ENCODE assay signal across 8 cellular contexts in the genomic region with DNA sequence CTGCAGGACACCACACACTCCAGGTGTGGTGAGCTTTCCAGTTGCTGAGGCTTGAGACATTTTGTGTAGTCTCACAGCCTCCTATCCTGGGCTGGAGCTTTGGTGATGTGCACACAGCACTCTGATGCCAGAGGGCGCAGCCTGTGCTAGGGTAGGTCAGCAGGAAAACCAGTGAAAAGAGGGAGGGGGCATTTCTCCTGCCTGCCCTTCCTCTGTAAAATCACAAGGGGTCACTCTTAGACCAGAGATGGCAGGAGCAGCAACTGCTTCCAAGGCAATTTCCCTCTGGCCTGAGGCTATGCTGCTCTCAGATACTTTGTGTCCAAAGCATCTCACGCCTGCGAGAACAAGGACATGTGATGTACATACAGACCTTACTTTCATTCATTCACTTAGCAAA. TPM values are rescaled to one million over a fixed set of nuclear protein-coding genes. Genes with fewer than 3 reads are reported as not detected.
DNase-seq lines count a peak whose midpoint lies in the region; ATAC-seq and TF ChIP-seq lines count a peak whose summit lies in the region.

No MANE protein-coding gene starts in this region.

- peak; percentile 36 for DNase-seq in activated CD4-positive, alpha-beta T cell treated with anti-CD3 and anti-CD28 coated beads for 48 hours
- no peak for DNase-seq in activated CD4-positive, alpha-beta T cell treated with anti-CD3 and anti-CD28 coated beads for 1 hour
- DNase-seq in LoVo (ENCODE audit: low spot score) (peak; percentile 6), SW 1271 (lab: John Stamatoyannopoulos, UW) (peak; percentile 10 to 35), epithelial cell of esophagus (ENCODE audit: low read depth) (peak; percentile 54), natural killer cell (no peak), mucosa of gallbladder (ENCODE audit: low spot score) (no peak)

- no peaks in the 10 kb centered on the region for H3K27me3 Mint-ChIP-seq in natural killer cell (ENCODE audit: low read depth in 2 of 2)

- peaks cover 9% of the 10 kb centered on the region for H3K36me3 Mint-ChIP-seq in natural killer cell

- no peaks in the 10 kb centered on the region for H3K4me1 Mint-ChIP-seq in natural killer cell

- H3K4me3 ChIP-seq in epithelial cell of esophagus (ENCODE audit: low read length), result no peak overlapping the region

- ATAC-seq in natural killer cell, result peak in 2 of 3 donors; percentile 36 to 51
- ATAC-seq in HG03097 (IDR thresholded peaks at IDR 0.05; ENCODE audit: low FRiP score, unreplicated experiment), result no peak

- TF ChIP-seq CTCF in epithelial cell of esophagus (IDR thresholded peaks at IDR 0.05; ENCODE audit: insufficient read depth, low read depth, low read length, missing control alignments) (peak; percentile 57), natural killer cell (IDR thresholded peaks at IDR 0.05) (no peak)

- no peak overlapping the region for H3K27ac Mint-ChIP-seq in natural killer cell

- H3K4me3 Mint-ChIP-seq in natural killer cell, result no peak overlapping the region

- intact Hi-C loops in natural killer cell (cut with micrococcal nuclease), result loop anchor here (2.0 kb wide), 1 partner anchor 221 kb away; no protein-coding TSS in a partner anchor

- no peaks in the 10 kb centered on the region for H3K9me3 Mint-ChIP-seq in natural killer cell

RNA-seq across cellular contexts. Expression of a gene that starts 16.5 kb away (rescaled TPM):
- total RNA-seq in natural killer cell (1 to 10 TPM; 5.3 to 7.7 (median 6.8) TPM), mucosa of gallbladder (4.7 TPM)

RNA-seq across cellular contexts. Expression of a gene that starts 20.9 kb away (rescaled TPM):
- 10 to 100 TPM; 28.2 to 33.0 (median 32.8) TPM for total RNA-seq in natural killer cell
- 10.2 TPM for total RNA-seq in mucosa of gallbladder

RNA-seq across cellular contexts. Expression of a gene that starts 46.0 kb away (rescaled TPM):
- total RNA-seq in natural killer cell (10 to 100 TPM; 24.6 to 35.0 (median 33.1) TPM), mucosa of gallbladder (25.3 TPM)

RNA-seq across cellular contexts. Expression of a gene that starts 56.8 kb away (rescaled TPM):
- total RNA-seq in natural killer cell, result not detected
- 2.0 TPM for total RNA-seq in mucosa of gallbladder

Comparison
In these comparisons a context has a peak if more than half of its experiments do, and no peak if none do; other contexts are left out.
1. DNase-seq: peak in activated CD4-positive, alpha-beta T cell treated with anti-CD3 and anti-CD28 coated beads for 48 hours (single experiment), LoVo (single experiment), SW 1271 (2 of 2) and epithelial cell of esophagus (single experiment); none in activated CD4-positive, alpha-beta T cell treated with anti-CD3 and anti-CD28 coated beads for 1 hour (single experiment), natural killer cell (single experiment) and mucosa of gallbladder (single experiment).